27 cellular contexts compared by ENCODE assay signal in genomic region chr18:9994701-9995100, GRCh38.
A peak's percentile ranks its signal among the peaks of the same experiment; 100 is the strongest.
DNase-seq lines count a peak whose midpoint lies in the region; ATAC-seq, FAIRE-seq and TF ChIP-seq lines count a peak whose summit lies in the region.
"Had no signal": no experiment of that assay in that cellular context is flagged by ENCODE, and none has a peak within 500 bp of the region (broad histone marks: within the 10 kb centered on the region; RNA-seq: fewer than 3 reads in every experiment).

No MANE protein-coding gene starts in this region.

- H3K27ac ChIP-seq in esophagus muscularis mucosa (replicated peaks in 1 of 4) (no peak overlapping the region), lung (ENCODE audit: low read depth in 1 of 2, low read length in 1 of 2) (no peak overlapping the region), vagina (peak overlapping the region; percentile 39)
- H3K27ac ChIP-seq: A549, C4-2B, PC-9, SJCRH30 had no signal

- peaks cover 0 to 16% (median 7%) of the 10 kb centered on the region in 4 donors for H3K4me1 ChIP-seq in esophagus muscularis mucosa
- peaks cover 0 to 4% of the 10 kb centered on the region in 2 donors for H3K4me1 ChIP-seq in lung (ENCODE audit: control insufficient read depth in 2 of 2, insufficient read depth in 2 of 2, low read length in 2 of 2)
- H3K4me1 ChIP-seq in vagina: peaks cover 34% of the 10 kb centered on the region
- H3K4me1 ChIP-seq: A549, Caco-2, SJCRH30 had no signal

- no peak overlapping the region for H3K4me3 ChIP-seq in esophagus muscularis mucosa
- H3K4me3 ChIP-seq in lung: no peak overlapping the region
- no peak overlapping the region for H3K4me3 ChIP-seq in vagina
- H3K4me3 ChIP-seq: A549, GM12878, MG63, PC-9, SJCRH30 had no signal

- peaks cover 0 to 10% (median 0%) of the 10 kb centered on the region in 4 donors for H3K9me3 ChIP-seq in esophagus muscularis mucosa
- H3K9me3 ChIP-seq in lung (ENCODE audit: control insufficient read depth in 2 of 2, insufficient read depth in 1 of 2, low read length in 1 of 2): peaks cover 0 to 2% of the 10 kb centered on the region in 2 donors
- no peaks in the 10 kb centered on the region for H3K9me3 ChIP-seq in vagina
- H3K9me3 ChIP-seq: A549 had no signal

- whole genome bisulfite sequencing in esophagus muscularis mucosa: 88% methylated on average over 5 of the region's 5 CpGs
- 73 to 91% methylated on average over 5 of the region's 5 CpGs for WGBS in lung, 2 donors

- TF ChIP-seq POLR2A in esophagus muscularis mucosa (IDR thresholded peaks at IDR 0.05; ENCODE audit: low read depth): no peak
- no peak for TF ChIP-seq POLR2A in vagina (IDR thresholded peaks at IDR 0.05)
- TF ChIP-seq POLR2A in H54 (IDR thresholded peaks at IDR 0.05; ENCODE audit: low read depth, low read length): no peak

- no peak for TF ChIP-seq EP300 in esophagus muscularis mucosa (IDR thresholded peaks at IDR 0.05)

- ATAC-seq in lung (ENCODE audit: insufficient read depth, low FRiP score): no peak
- ATAC-seq: A549; CD8-positive, alpha-beta T cell; GM12878; Right ventricle myocardium inferior; SK-N-SH treated with all-trans-retinoic acid at 6 μM for 48 hours had no signal

- no peak for FAIRE-seq in H54 (lab: Jason Lieb, UNC)
- FAIRE-seq: A549, GM12878, HTR-8/SVneo had no signal

- TF ChIP-seq CTCF in esophagus muscularis mucosa (IDR thresholded peaks at IDR 0.05) (no peak), lung (IDR thresholded peaks at IDR 0.05; ENCODE audit: control extremely low read depth, extremely low read depth) (no peak), vagina (IDR thresholded peaks at IDR 0.05) (no peak)

- DNase-seq in HCEC 1CT (peak; percentile 11), esophagus muscularis mucosa (ENCODE audit: extremely low spot score) (peak; percentile 72), lung (ENCODE audit: low spot score) (peak; percentile 20), vagina (ENCODE audit: extremely low spot score in 2 of 2) (no peak), NK-92 (lab: John Stamatoyannopoulos, UW; ENCODE audit: unreplicated experiment) (no peak), H54 (ENCODE audit: insufficient read length, low spot score) (no peak)
- no peak for DNase-seq in activated naive CD4-positive, alpha-beta T cell treated with anti-CD3 and anti-CD28 coated beads, Interleukin-2, amount 50 U/mL, for 16 hours
- DNase-seq: Caco-2; CD8-positive, alpha-beta T cell; DMS 273 treated with DMSO at 0.1 percent for 48 hours; DMS79; EL; GDM1; KG1; MG63; NCI-H2029; NCI-H446 treated with DMSO at 0.1 percent for 48 hours; NCI-H526; NCI-H82; PC-9; SJCRH30 had no signal

- peaks cover 0 to 8% (median 0%) of the 10 kb centered on the region in 4 donors for H3K27me3 ChIP-seq in esophagus muscularis mucosa
- no peaks in the 10 kb centered on the region for H3K27me3 ChIP-seq in lung (ENCODE audit: control insufficient read depth, insufficient read depth)
- no peaks in the 10 kb centered on the region for H3K27me3 ChIP-seq in vagina
- H3K27me3 ChIP-seq: MG63, SJCRH30 had no signal

- intact Hi-C loops in esophagus muscularis mucosa (cut with DNase I) (no loop called here), vagina (cut with DNase I) (no loop called here)

- H3K36me3 ChIP-seq in esophagus muscularis mucosa: no peaks in the 10 kb centered on the region
- H3K36me3 ChIP-seq in lung (ENCODE audit: control insufficient read depth in 2 of 2, insufficient read depth in 2 of 2, low read length in 2 of 2): no peaks in the 10 kb centered on the region
- H3K36me3 ChIP-seq in vagina: no peaks in the 10 kb centered on the region
- H3K36me3 ChIP-seq: MG63, SJCRH30 had no signal

Comparison
In these comparisons a context has a peak if more than half of its experiments do, and no peak if none do; other contexts are left out.
1. DNase-seq: peak in HCEC 1CT (single experiment), esophagus muscularis mucosa (single experiment) and lung (single experiment); none in vagina (0 of 2), NK-92 (single experiment), activated naive CD4-positive, alpha-beta T cell treated with anti-CD3 and anti-CD28 coated beads, Interleukin-2, amount 50 U/mL, for 16 hours (single experiment) and H54 (single experiment).